Comparison of ENCODE assay signal across 8 cellular contexts in the genomic region with DNA sequence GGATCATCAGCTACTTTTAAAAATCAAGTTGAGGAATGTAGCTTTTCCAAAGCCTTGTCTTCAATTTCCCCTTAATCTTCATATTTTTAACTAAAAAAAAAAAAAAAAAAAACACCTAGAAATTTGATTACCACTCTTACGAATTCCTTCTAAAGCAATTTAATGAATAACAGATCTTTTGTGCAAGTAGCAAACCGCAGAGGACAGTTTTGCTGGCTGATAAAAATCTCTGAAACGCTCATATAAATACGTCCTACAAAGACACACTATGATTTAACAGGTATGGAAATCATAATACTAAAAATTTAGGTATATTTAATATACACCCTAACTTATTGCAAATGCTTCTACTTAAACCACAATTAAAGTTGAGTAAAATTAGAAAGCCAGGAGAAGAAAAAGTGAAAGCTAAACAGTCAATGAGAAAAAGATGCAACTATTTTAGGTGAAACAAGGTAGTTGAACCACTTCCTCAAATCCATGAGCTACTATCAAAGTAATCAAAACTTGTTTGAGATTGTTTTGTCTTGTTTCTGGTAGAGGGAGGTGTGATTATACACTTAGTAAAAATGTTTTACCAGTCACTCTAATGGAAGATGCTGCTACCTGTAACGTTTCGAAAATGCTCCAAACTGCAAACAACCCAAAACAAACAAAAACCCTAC. TPM values are rescaled to one million over a fixed set of nuclear protein-coding genes. Genes with fewer than 3 reads are reported as not detected.
DNase-seq lines count a peak whose midpoint lies in the region; ATAC-seq, FAIRE-seq and TF ChIP-seq lines count a peak whose summit lies in the region.

No MANE protein-coding gene starts in this region.

- peaks cover 47% of the 10 kb centered on the region for H3K4me1 ChIP-seq in A549
- peaks cover 4% of the 10 kb centered on the region for H3K4me1 ChIP-seq in thymus (ENCODE audit: control insufficient read depth, insufficient read depth, low read length)

- H3K9me3 Mint-ChIP-seq in T-helper 2 cell treated with Interferon-gamma antibody and Interleukin-4, amounts not matched to agents 5 μg/mL and 100 μg/mL, for 36 hours: no peaks in the 10 kb centered on the region

- H3K4me3 ChIP-seq in A549 (peak overlapping the region; percentile 88), iPS-11a (ENCODE audit: low read depth, low read length) (peak overlapping the region; percentile 86), thymus (ENCODE audit: low read length) (peak overlapping the region; percentile 82)

- H3K4me2 ChIP-seq in A549: peak overlapping the region; percentile 90

- peak; percentile 46 for FAIRE-seq in A549 (lab: Jason Lieb, UNC)

- H3K27me3 Mint-ChIP-seq in T-helper 2 cell treated with Interferon-gamma antibody and Interleukin-4, amounts not matched to agents 5 μg/mL and 100 μg/mL, for 36 hours (ENCODE audit: low read depth): peaks cover 55% of the 10 kb centered on the region

- WGBS in A549 (ENCODE audit: missing lambda C conversion rate): under 1% methylated on average over 6 of the region's 6 CpGs
- 3% methylated on average over 6 of the region's 6 CpGs for WGBS in thymus

- H3K36me3 ChIP-seq in thymus (ENCODE audit: control insufficient read depth, insufficient read depth): no peaks in the 10 kb centered on the region

- no peak for TF ChIP-seq CTCF in A549 (IDR thresholded peaks at IDR 0.05)

- H3K27ac ChIP-seq in A549: peak overlapping the region; percentile 93 to 98
- no peak overlapping the region for H3K27ac ChIP-seq in thymus (ENCODE audit: low read depth)

- ATAC-seq in A549 (no peak), GM19395 (IDR thresholded peaks at IDR 0.05; ENCODE audit: unreplicated experiment) (peak; percentile 20), HG03097 (IDR thresholded peaks at IDR 0.05; ENCODE audit: low FRiP score, unreplicated experiment) (no peak)

- TF ChIP-seq EP300 in A549 (IDR thresholded peaks at IDR 0.05): no peak

- CTCF ChIA-PET in A549 (lab: Yijun Ruan, JAX): interaction anchor here (1.0 to 2.6 kb wide), 5 partner anchors 9 to 499 kb away, joined by 3 to 9 read pairs (median 6); no protein-coding TSS in a partner anchor

- H3K4me1 Mint-ChIP-seq in T-helper 2 cell treated with Interferon-gamma antibody and Interleukin-4, amounts not matched to agents 5 μg/mL and 100 μg/mL, for 36 hours (ENCODE audit: low read depth): peaks cover 16% of the 10 kb centered on the region

- H3K27ac Mint-ChIP-seq in T-helper 2 cell treated with Interferon-gamma antibody and Interleukin-4, amounts not matched to agents 5 μg/mL and 100 μg/mL, for 36 hours: no peak overlapping the region

- H3K36me3 Mint-ChIP-seq in T-helper 2 cell treated with Interferon-gamma antibody and Interleukin-4, amounts not matched to agents 5 μg/mL and 100 μg/mL, for 36 hours (ENCODE audit: low read depth): peaks cover 1% of the 10 kb centered on the region

- peaks cover 18% of the 10 kb centered on the region for H3K27me3 ChIP-seq in thymus (ENCODE audit: control insufficient read depth, insufficient read depth)

- H3K4me3 Mint-ChIP-seq in T-helper 2 cell treated with Interferon-gamma antibody and Interleukin-4, amounts not matched to agents 5 μg/mL and 100 μg/mL, for 36 hours: peak overlapping the region; percentile 68

- POLR2A ChIA-PET in A549 (lab: Yijun Ruan, JAX): interaction anchor here (0.6 to 0.7 kb wide), 2 partner anchors 9 to 29 kb away, joined by 3 to 4 read pairs; no protein-coding TSS in a partner anchor

- DNase-seq in A549 (ENCODE audit: low read depth in 1 of 2, low spot score in 1 of 2) (no peak), NCI-H1436 (lab: John Stamatoyannopoulos, UW) (no peak), retina (no peak)
- DNase-seq in T-helper 2 cell treated with Interferon-gamma antibody and Interleukin-4, amounts not matched to agents 5 μg/mL and 100 μg/mL, for 36 hours (ENCODE audit: low spot score): no peak

- no peak for TF ChIP-seq RAD21 in A549 (conservative IDR thresholded peaks at IDR 0.05 in 1 of 2, IDR thresholded peaks at IDR 0.05 in 1 of 2)

- H3K9me3 ChIP-seq in A549: no peaks in the 10 kb centered on the region
- no peaks in the 10 kb centered on the region for H3K9me3 ChIP-seq in thymus (ENCODE audit: control insufficient read depth)

- TF ChIP-seq POLR2A in A549 (IDR thresholded peaks at IDR 0.05; ENCODE audit: low read length): no peak

TF ChIP-seq in A549, 52 proteins besides CTCF, POLR2A, EP300 and RAD21:
- TF ChIP-seq HOXB5 (CRISPR knock-in tag; IDR thresholded peaks at IDR 0.05) (no peak), HOXB13 (CRISPR knock-in tag; IDR thresholded peaks at IDR 0.05; ENCODE audit: low read depth) (no peak), RNF2 (IDR thresholded peaks at IDR 0.05; ENCODE audit: borderline replicate concordance, low read depth) (no peak), MAFK (IDR thresholded peaks at IDR 0.05; ENCODE audit: partially characterized antibody) (no peak), SMC3 (IDR thresholded peaks at IDR 0.05) (no peak), ZFP36 (IDR thresholded peaks at IDR 0.05; ENCODE audit: borderline replicate concordance, partially characterized antibody) (no peak), CBX8 (IDR thresholded peaks at IDR 0.05) (no peak), FOXS1 (CRISPR knock-in tag; IDR thresholded peaks at IDR 0.05) (no peak), FOSL2 (IDR thresholded peaks at IDR 0.05) (no peak), FOSL2 (CRISPR knock-in tag; IDR thresholded peaks at IDR 0.05) (no peak), EHF (CRISPR knock-in tag; IDR thresholded peaks at IDR 0.05) (no peak), CHD2 (IDR thresholded peaks at IDR 0.05; ENCODE audit: low read length, partially characterized antibody) (no peak), JUNB (IDR thresholded peaks at IDR 0.05) (no peak), NR3C1 (IDR thresholded peaks at IDR 0.05) (no peak)

RNA-seq across cellular contexts. Expression of a gene that starts 2.3 kb away (rescaled TPM):
- polyA plus RNA-seq in A549 (2011; rRNA removed) (34.0 and 55.2 TPM in 2 replicates), A549 (2017; fragmentation: RNase III; extraction: RNeasy Plus Mini Kit Qiagen cat#74134 plus additional on column Dnase treatment) (40.8 to 44.9 TPM (median 44.4 TPM) in 3 replicates), thymus (38.8 TPM)
- polyA plus RNA-seq in A549 (2012; cell fraction: cytosol; rRNA removed): 33.9 and 41.3 TPM in 2 replicates
- polyA plus RNA-seq in A549 (2012; cell fraction: nucleus; rRNA removed): 31.0 and 33.9 TPM in 2 replicates
- 21.9 and 26.1 TPM in 2 replicates for polyA minus RNA-seq in A549 (2011; rRNA and poly(A)+ RNA removed)
